ENCODE assay signal across 7 cellular contexts in genomic region chr7:28093617-28094232, GRCh38.
A peak's percentile ranks its signal among the peaks of the same experiment; 100 is the strongest.
DNase-seq lines count a peak whose midpoint lies in the region; TF ChIP-seq lines count a peak whose summit lies in the region.

No MANE protein-coding gene starts in this region.

- peaks cover 0 to 2% (median 0%) of the 10 kb centered on the region in 4 donors for H3K4me1 ChIP-seq in liver (ENCODE audit: control insufficient read depth in 4 of 4, insufficient read depth in 4 of 4, low read length in 3 of 4)

- TF ChIP-seq CTCF in GM06990 (IDR thresholded peaks at IDR 0.05; ENCODE audit: insufficient read depth, low read length, poor library complexity, severe bottlenecking) (peak; percentile 58), cardiac fibroblast (IDR thresholded peaks at IDR 0.05; ENCODE audit: low read depth, low read length) (peak; percentile 66), liver (IDR thresholded peaks at IDR 0.05; ENCODE audit: low read depth, low read length, missing input control) (peak; percentile 54)

- H3K4me3 ChIP-seq in GM06990 (replicated peaks; ENCODE audit: low read depth, low read length) (no peak overlapping the region), cardiac fibroblast (replicated peaks in 1 of 2; ENCODE audit: low read depth in 2 of 2, low read length in 2 of 2) (no peak overlapping the region), liver (ENCODE audit: low read depth in 1 of 3, low read length in 3 of 3) (no peak overlapping the region)

- H3K4me3 Mint-ChIP-seq in T-helper 2 cell treated with Interferon-gamma antibody and Interleukin-4, amounts not matched to agents 5 μg/mL and 100 μg/mL, for 36 hours, result no peak overlapping the region

- WGBS in liver, result 80% methylated on average over 9 of the region's 9 CpGs

- H3K27ac ChIP-seq in liver (ENCODE audit: low read depth in 1 of 2, low read length in 2 of 2), result no peak overlapping the region

- H3K4me1 Mint-ChIP-seq in T-helper 2 cell treated with Interferon-gamma antibody and Interleukin-4, amounts not matched to agents 5 μg/mL and 100 μg/mL, for 36 hours (ENCODE audit: low read depth), result no peaks in the 10 kb centered on the region

- no peaks in the 10 kb centered on the region for H3K9me3 Mint-ChIP-seq in T-helper 2 cell treated with Interferon-gamma antibody and Interleukin-4, amounts not matched to agents 5 μg/mL and 100 μg/mL, for 36 hours

- peak; percentile 62 to 80 for TF ChIP-seq RAD21 in liver (IDR thresholded peaks at IDR 0.05)

- no peak for DNase-seq in GM06990 (ENCODE audit: extremely low read depth, insufficient read length)
- peak; percentile 67 for DNase-seq in NCI-H1092 treated with DMSO at 0.1 percent for 48 hours (lab: John Stamatoyannopoulos, UW)
- DNase-seq in T-helper 2 cell treated with Interferon-gamma antibody and Interleukin-4, amounts not matched to agents 5 μg/mL and 100 μg/mL, for 36 hours (ENCODE audit: low spot score), result peak; percentile 27
- DNase-seq in cardiac fibroblast (ENCODE audit: low read depth in 2 of 2), result peak; percentile 81 to 84
- DNase-seq in stimulated activated CD8-positive, alpha-beta memory T cell treated with anti-CD3 and anti-CD28 coated beads, Interleukin-12 subunit alpha, Interleukin-12 subunit beta, amount 100 ng/mL, for 4 hours (ENCODE audit: low read depth), result peak; percentile 8
- DNase-seq in T1000 (lab: John Stamatoyannopoulos, UW), result no peak

- H3K36me3 Mint-ChIP-seq in T-helper 2 cell treated with Interferon-gamma antibody and Interleukin-4, amounts not matched to agents 5 μg/mL and 100 μg/mL, for 36 hours (ENCODE audit: low read depth), result no peaks in the 10 kb centered on the region

- peaks cover 4% of the 10 kb centered on the region for H3K27me3 Mint-ChIP-seq in T-helper 2 cell treated with Interferon-gamma antibody and Interleukin-4, amounts not matched to agents 5 μg/mL and 100 μg/mL, for 36 hours (ENCODE audit: low read depth)

- H3K27me3 ChIP-seq in GM06990 (replicated peaks; ENCODE audit: control insufficient read depth, insufficient read depth, low read length) (no peaks in the 10 kb centered on the region), liver (ENCODE audit: control insufficient read depth in 4 of 4, insufficient read depth in 4 of 4, low read length in 3 of 4) (no peaks in the 10 kb centered on the region)

- H3K9ac ChIP-seq in liver (ENCODE audit: low read depth in 1 of 2, low read length in 2 of 2), result no peak overlapping the region

- no peaks in the 10 kb centered on the region for H3K9me3 ChIP-seq in liver (ENCODE audit: control insufficient read depth in 4 of 4, low read length in 3 of 4)

- H3K27ac Mint-ChIP-seq in T-helper 2 cell treated with Interferon-gamma antibody and Interleukin-4, amounts not matched to agents 5 μg/mL and 100 μg/mL, for 36 hours, result no peak overlapping the region

- H3K36me3 ChIP-seq in GM06990 (ENCODE audit: control insufficient read depth, insufficient read depth, low read length) (no peaks in the 10 kb centered on the region), liver (ENCODE audit: control insufficient read depth in 4 of 4, insufficient read depth in 3 of 4, low read depth in 1 of 4, low read length in 3 of 4) (no peaks in the 10 kb centered on the region)

TF ChIP-seq in liver, 16 proteins besides CTCF, POLR2A, EP300 and RAD21:
- TF ChIP-seq YY1 (IDR thresholded peaks at IDR 0.05) (no peak), EGR1 (IDR thresholded peaks at IDR 0.05; ENCODE audit: low read depth in 2 of 2) (no peak), FOXA1 (IDR thresholded peaks at IDR 0.05) (no peak), NR2F2 (IDR thresholded peaks at IDR 0.05) (no peak), TAF1 (conservative IDR thresholded peaks at IDR 0.05) (no peak), SP1 (IDR thresholded peaks at IDR 0.05) (no peak), REST (IDR thresholded peaks at IDR 0.05) (no peak), JUND (IDR thresholded peaks at IDR 0.05) (no peak), HNF4A (conservative IDR thresholded peaks at IDR 0.05) (no peak), RXRA (IDR thresholded peaks at IDR 0.05) (no peak), ATF3 (IDR thresholded peaks at IDR 0.05) (no peak), ZBTB33 (IDR thresholded peaks at IDR 0.05) (no peak), GABPA (IDR thresholded peaks at IDR 0.05 in 1 of 2, conservative IDR thresholded peaks at IDR 0.05 in 1 of 2) (no peak), HNF4G (IDR thresholded peaks at IDR 0.05) (no peak), MAX (IDR thresholded peaks at IDR 0.05) (no peak), FOXA2 (IDR thresholded peaks at IDR 0.05) (no peak)
TF ChIP-seq in liver: peak in this region for 0.

Comparison
In these comparisons a context has a peak if more than half of its experiments do, and no peak if none do; other contexts are left out.
1. DNase-seq: peak in NCI-H1092 treated with DMSO at 0.1 percent for 48 hours (single experiment), T-helper 2 cell treated with Interferon-gamma antibody and Interleukin-4, amounts not matched to agents 5 μg/mL and 100 μg/mL, for 36 hours (single experiment), cardiac fibroblast (2 of 2) and stimulated activated CD8-positive, alpha-beta memory T cell treated with anti-CD3 and anti-CD28 coated beads, Interleukin-12 subunit alpha, Interleukin-12 subunit beta, amount 100 ng/mL, for 4 hours (single experiment); none in GM06990 (single experiment) and T1000 (single experiment).
2. Peak in every context shown above with its lines, with median percentiles within 50 percentile points of each other: CTCF ChIP-seq.